Comparison of ENCODE assay signal across 23 cellular contexts in genomic region chr2:204655626-204656025, GRCh38.
"Had no signal": no experiment of that assay in that cellular context is flagged by ENCODE, and none has a peak within 500 bp of the region (broad histone marks: within the 10 kb centered on the region; RNA-seq: fewer than 3 reads in every experiment).

No MANE protein-coding gene starts in this region.

- ATAC-seq: K562, Panc1, PC-3 had no signal

- H3K27me3 Mint-ChIP-seq: IgD-negative memory B cell had no signal

- H3K4me1 Mint-ChIP-seq: IgD-negative memory B cell had no signal

- H3K9me3 ChIP-seq: MG63, SK-N-SH had no signal

- H3K4me2 ChIP-seq: KMS-11, SK-N-SH had no signal

- H3K27me3 ChIP-seq: MG63 had no signal

- H3K4me3 ChIP-seq: K562, MG63 had no signal

- H3K4me3 Mint-ChIP-seq: IgD-negative memory B cell had no signal

- H3K36me3 Mint-ChIP-seq: IgD-negative memory B cell had no signal

- H3K27ac Mint-ChIP-seq: IgD-negative memory B cell had no signal

- H3K27ac ChIP-seq: KMS-11, RWPE1 had no signal

- H3K36me3 ChIP-seq: MG63 had no signal

- H3K9ac ChIP-seq: KMS-11, SK-N-SH had no signal

- H3K9me2 ChIP-seq: SK-N-SH had no signal

- DNase-seq: Kasumi-1, MG63, NCI-H1092, NCI-H1105 treated with DMSO at 0.1 percent for 48 hours, NCI-H1417 treated with DMSO at 0.1 percent for 48 hours, NCI-H187, NCI-H2029, NCI-H2081 treated with DMSO at 0.1 percent for 48 hours, NCI-H2171, NCI-H446, NCI-H510A, NCI-H524 treated with DMSO at 0.1 percent for 48 hours, NCI-H69, NCI-H774, PC-3, SHP77, SK-N-SH, SW 1271 had no signal
